In genomic region chr15:83064859-83065258, GRCh38 we compare ENCODE assay signal across 8 cellular contexts. TPM values are rescaled to one million over a fixed set of nuclear protein-coding genes. Genes with fewer than 3 reads are reported as not detected.
DNase-seq lines count a peak whose midpoint lies in the region; ATAC-seq, FAIRE-seq and TF ChIP-seq lines count a peak whose summit lies in the region.

No MANE protein-coding gene starts in this region.

- no peak for ATAC-seq in GM19455 (IDR thresholded peaks at IDR 0.05; ENCODE audit: unreplicated experiment)
- no peak for ATAC-seq in T-cell (replicated peaks in 1 of 4)

- H3K4me3 Mint-ChIP-seq in T-cell = peak overlapping the region in 1 of 3 donors; percentile 87

- peaks cover 36% of the 10 kb centered on the region for H4K20me1 ChIP-seq in KMS-11 (ENCODE audit: insufficient read depth)

- POLR2A ChIA-PET in T-cell (lab: Charles Lee) = no interaction called here

- TF ChIP-seq CTCF in KMS-11 (conservative IDR thresholded peaks at IDR 0.05; ENCODE audit: low read depth, low read length) = no peak
- no peak for TF ChIP-seq CTCF in ascending aorta (IDR thresholded peaks at IDR 0.05)

- no peaks in the 10 kb centered on the region for H3K9me3 Mint-ChIP-seq in T-cell

- no peak overlapping the region for H2AK5ac ChIP-seq in mesenchymal stem cell (ENCODE audit: low read length, severe bottlenecking)

- H3K4me2 ChIP-seq in KMS-11 (peak overlapping the region; percentile 87), mesenchymal stem cell (ENCODE audit: low read length, poor library complexity, severe bottlenecking) (peak overlapping the region; percentile 65)

- H2BK5ac ChIP-seq in mesenchymal stem cell (ENCODE audit: low read depth, low read length, poor library complexity, severe bottlenecking) = no peak overlapping the region

- H3K27ac ChIP-seq in KMS-11 (no peak overlapping the region), ascending aorta (no peak overlapping the region), mesenchymal stem cell (ENCODE audit: low read length, poor library complexity, severe bottlenecking) (no peak overlapping the region)

- no peak overlapping the region for H3K9ac ChIP-seq in KMS-11
- H3K9ac ChIP-seq in mesenchymal stem cell (ENCODE audit: low read length) = peak overlapping the region; percentile 96

- H4K91ac ChIP-seq in mesenchymal stem cell (ENCODE audit: low read length) = no peak overlapping the region

- H3K4me1 ChIP-seq in KMS-11 (ENCODE audit: low read depth, poor library complexity, severe bottlenecking) (peaks cover 46% of the 10 kb centered on the region), ascending aorta (peaks cover 17 to 28% of the 10 kb centered on the region in 2 donors), mesenchymal stem cell (ENCODE audit: control insufficient read depth, insufficient read depth, low read depth, low read length) (peaks cover 5% of the 10 kb centered on the region)

- H3K27me3 Mint-ChIP-seq in T-cell = no peaks in the 10 kb centered on the region

- H3K9me3 ChIP-seq in ascending aorta = no peaks in the 10 kb centered on the region
- no peaks in the 10 kb centered on the region for H3K9me3 ChIP-seq in mesenchymal stem cell (ENCODE audit: control insufficient read depth, low read length)

- no peak overlapping the region for H2BK120ac ChIP-seq in mesenchymal stem cell (ENCODE audit: low read depth, low read length)

- peak; percentile 27 for DNase-seq in CD1c-positive myeloid dendritic cell (ENCODE audit: extremely low spot score)
- no peak for DNase-seq in ascending aorta (ENCODE audit: low spot score in 2 of 2)
- peak; percentile 62 for DNase-seq in mesenchymal stem cell
- no peak for DNase-seq in nucleus accumbens (lab: John Stamatoyannopoulos, UW)
- no peak for DNase-seq in T-cell
- no peak for DNase-seq in GM12892 (ENCODE audit: insufficient read length)

- H4K8ac ChIP-seq in mesenchymal stem cell (ENCODE audit: low read length) = no peak overlapping the region

- no peak overlapping the region for H3K18ac ChIP-seq in mesenchymal stem cell (ENCODE audit: low read depth in 1 of 2, low read length in 2 of 2)

- no peak for TF ChIP-seq POLR2A in GM12892 (IDR thresholded peaks at IDR 0.05; ENCODE audit: low read depth, low read length)

- H3K79me2 ChIP-seq in KMS-11 (ENCODE audit: insufficient read depth, low read depth) = peaks cover 66% of the 10 kb centered on the region

- no peak overlapping the region for H3K4ac ChIP-seq in mesenchymal stem cell (ENCODE audit: low read depth in 1 of 2, low read length in 2 of 2)

- CTCF ChIA-PET in T-cell (lab: Charles Lee) = no interaction called here

- no peak overlapping the region for H2BK15ac ChIP-seq in mesenchymal stem cell (ENCODE audit: low read depth, poor library complexity, severe bottlenecking)

- no peak for FAIRE-seq in GM12892 (lab: Jason Lieb, UNC)

- no peak overlapping the region for H2BK12ac ChIP-seq in mesenchymal stem cell (ENCODE audit: low read length in 2 of 2)

- peak overlapping the region in 1 of 2 donors; percentile 40 for H3K27ac Mint-ChIP-seq in T-cell

- H3K36me3 Mint-ChIP-seq in T-cell = no peaks in the 10 kb centered on the region

- no peaks in the 10 kb centered on the region for H3K36me3 ChIP-seq in KMS-11 (ENCODE audit: insufficient read depth)
- H3K36me3 ChIP-seq in ascending aorta = no peaks in the 10 kb centered on the region
- H3K36me3 ChIP-seq in mesenchymal stem cell (ENCODE audit: control insufficient read depth in 1 of 2, insufficient read depth in 2 of 2, low read depth in 1 of 2, low read length in 2 of 2) = no peaks in the 10 kb centered on the region

- peaks cover 1% of the 10 kb centered on the region for H3K79me1 ChIP-seq in mesenchymal stem cell (replicated peaks; ENCODE audit: low read length, poor library complexity, severe bottlenecking)

- H3K14ac ChIP-seq in mesenchymal stem cell (ENCODE audit: low read length in 2 of 2) = no peak overlapping the region

- H3K23ac ChIP-seq in mesenchymal stem cell (ENCODE audit: low read length in 2 of 2) = no peak overlapping the region

- intact Hi-C loops in ascending aorta (cut with DNase I) = loop anchor here (5.0 kb wide), 1 partner anchor 258 kb away; the partner anchor contains the start of genes FSD2 and WHAMM

- peaks cover 7 to 14% (median 8%) of the 10 kb centered on the region in 3 donors for H3K4me1 Mint-ChIP-seq in T-cell

- H3K4me3 ChIP-seq in KMS-11 (IDR thresholded peaks at IDR 0.05; ENCODE audit: insufficient read depth, low read depth, low read length) (no peak overlapping the region), ascending aorta (peak overlapping the region; percentile 91 to 98), mesenchymal stem cell (ENCODE audit: insufficient read depth in 1 of 2, low read depth in 1 of 2, low read length in 2 of 2) (peak overlapping the region in 1 of 2 experiments; percentile 96)

- H2AFZ ChIP-seq in KMS-11 (ENCODE audit: low read depth) = no peak overlapping the region
- no peak overlapping the region for H2AFZ ChIP-seq in mesenchymal stem cell (ENCODE audit: low read depth, low read length)

- no peaks in the 10 kb centered on the region for H3K27me3 ChIP-seq in KMS-11 (ENCODE audit: insufficient read depth, low read depth)
- no peaks in the 10 kb centered on the region for H3K27me3 ChIP-seq in ascending aorta
- no peaks in the 10 kb centered on the region for H3K27me3 ChIP-seq in mesenchymal stem cell (ENCODE audit: control insufficient read depth in 1 of 2, insufficient read depth in 1 of 2, low read length in 2 of 2)

- WGBS in mesenchymal stem cell = 56% methylated on average over 3 of the region's 4 CpGs

RNA-seq across cellular contexts. Expression of gene BTBD1, which starts 2.2 kb away (rescaled TPM):
- 63.9 TPM for total RNA-seq in ascending aorta
- 51.9 TPM for polyA plus RNA-seq in mesenchymal stem cell (2013, experiment 1 of 2)
- 54.3 TPM for polyA plus RNA-seq in mesenchymal stem cell (2013, experiment 2 of 2)
- total RNA-seq in T-cell = 10 to 100 TPM; 34.8 to 38.4 (median 36.2) TPM
- polyA plus RNA-seq in GM12892 (2012; ENCODE audit: missing spikeins) = 53.8 TPM

RNA-seq across cellular contexts. Expression of gene TM6SF1, which starts 42.6 kb away (rescaled TPM):
- total RNA-seq in ascending aorta = 6.3 TPM
- polyA plus RNA-seq in mesenchymal stem cell (2013, experiment 1 of 2) = 5.1 TPM
- polyA plus RNA-seq in mesenchymal stem cell (2013, experiment 2 of 2) = 5.1 TPM
- total RNA-seq in T-cell = 1 to 10 TPM in 2 of 5 donors, under 1 TPM in 2, not detected in 1; 0.33 to 2.1 (median 0.84) TPM
- 1.5 TPM for polyA plus RNA-seq in GM12892 (2012; ENCODE audit: missing spikeins)

RNA-seq across cellular contexts. Expression of gene C15orf40, which starts 53.4 kb away (rescaled TPM):
- total RNA-seq in ascending aorta = 1.3 TPM
- 15.4 TPM for polyA plus RNA-seq in mesenchymal stem cell (2013, experiment 1 of 2)
- polyA plus RNA-seq in mesenchymal stem cell (2013, experiment 2 of 2) = 13.8 TPM
- total RNA-seq in T-cell = 10 to 100 TPM; 13.8 to 40.5 (median 37.7) TPM
- polyA plus RNA-seq in GM12892 (2012; ENCODE audit: missing spikeins) = 47.3 TPM

Comparison
In these comparisons a context has a peak if more than half of its experiments do, and no peak if none do; other contexts are left out.
1. DNase-seq: peak in CD1c-positive myeloid dendritic cell (single experiment) and mesenchymal stem cell (single experiment); none in ascending aorta (0 of 2), nucleus accumbens (0 of 56), T-cell (0 of 34) and GM12892 (single experiment).